ENCODE assay signal across 1 cellular context in genomic region chr18:79899609-79900435, GRCh38.
TF ChIP-seq lines count a peak whose summit lies in the region.

No MANE protein-coding gene starts in this region.

TF ChIP-seq in HepG2, 621 proteins besides CTCF, POLR2A, EP300 and RAD21 (continued from another document):
- TF ChIP-seq PAF1 (CRISPR knock-in tag; IDR thresholded peaks at IDR 0.05) = 0 out of 2 replicates have a peak, but pooled peaks have one; percentile 40
- no peak for TF ChIP-seq ZNF121 (CRISPR knock-in tag; IDR thresholded peaks at IDR 0.05)
- TF ChIP-seq POLR2G (IDR thresholded peaks at IDR 0.05; ENCODE audit: low read depth, low read length) = peak; percentile 20; the same call in 1 of the 2 replicates
